Comparison of ENCODE assay signal across 22 cellular contexts in the genomic region with DNA sequence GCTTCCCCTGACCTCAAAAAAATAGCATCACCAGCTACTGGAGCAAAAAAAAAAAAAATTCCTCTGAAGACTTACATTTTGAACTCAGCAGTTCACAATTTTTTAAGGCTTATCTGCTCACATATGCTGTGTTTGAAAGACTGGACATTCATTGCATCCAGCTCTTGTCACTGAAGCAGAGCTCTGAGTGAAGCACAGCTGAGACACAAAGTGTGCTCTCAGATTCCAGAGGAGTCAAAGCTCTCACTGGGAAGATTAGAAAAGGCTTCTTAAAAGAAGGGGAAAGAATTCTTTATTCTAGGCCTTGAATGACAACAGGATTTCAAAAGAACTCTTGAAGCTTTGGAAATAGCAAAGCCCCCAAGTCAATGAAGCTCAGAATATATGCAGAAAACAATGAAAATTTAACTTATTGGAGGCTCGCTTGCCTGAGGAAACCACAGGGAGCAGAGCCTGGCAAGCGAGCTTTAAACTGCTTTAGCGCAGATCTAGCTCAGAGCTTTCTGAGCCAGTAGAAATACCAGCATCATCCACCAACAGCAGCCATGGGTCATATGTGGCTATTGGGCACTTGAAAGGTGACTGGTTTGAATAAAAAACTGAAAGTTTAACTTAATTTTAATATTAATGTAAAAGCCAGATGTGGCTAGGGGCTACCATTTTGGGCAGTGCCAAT.
A peak's percentile ranks its signal among the peaks of the same experiment; 100 is the strongest.
DNase-seq lines count a peak whose midpoint lies in the region; ATAC-seq and TF ChIP-seq lines count a peak whose summit lies in the region.
"Had no signal": no experiment of that assay in that cellular context is flagged by ENCODE, and none has a peak within 500 bp of the region (broad histone marks: within the 10 kb centered on the region; RNA-seq: fewer than 3 reads in every experiment).

No MANE protein-coding gene starts in this region.

- DNase-seq in cardiac muscle cell (ENCODE audit: low read depth in 1 of 2, low spot score in 1 of 2): peak; percentile 26 to 46
- no peak for DNase-seq in heart left ventricle
- DNase-seq in myocyte (ENCODE audit: low read depth): peak; percentile 36
- no peak for DNase-seq in smooth muscle cell (lab: John Stamatoyannopoulos, UW; ENCODE audit: unreplicated experiment)
- DNase-seq in activated CD8-positive, alpha-beta T cell treated with anti-CD3 and anti-CD28 coated beads, Interleukin-2, amount 10 ng/mL, durations not matched to agents 7 days and 5 days: no peak
- DNase-seq: 8988T; activated naive CD8-positive, alpha-beta T cell treated with anti-CD3 and anti-CD28 coated beads for 36 hours; BE2C; brain microvascular endothelial cell; gastrocnemius medialis; kidney glomerular epithelial cell; NCI-H1417; NCI-H526 treated with DMSO at 0.1 percent for 48 hours; uterus had no signal

- peaks cover 17% of the 10 kb centered on the region for H3K4me1 ChIP-seq in cardiac muscle cell (ENCODE audit: low read depth)
- peaks cover 0 to 25% (median 4%) of the 10 kb centered on the region in 12 donors for H3K4me1 ChIP-seq in heart left ventricle
- peaks cover 23% of the 10 kb centered on the region for H3K4me1 ChIP-seq in ectodermal cell (ENCODE audit: control insufficient read depth, insufficient read depth, low read length)
- peaks cover 33% of the 10 kb centered on the region for H3K4me1 ChIP-seq in smooth muscle cell (ENCODE audit: low read depth)
- H3K4me1 ChIP-seq: BE2C, uterus had no signal

- POLR2A ChIA-PET in activated CD8-positive, alpha-beta T cell treated with anti-CD3 and anti-CD28 coated beads, Interleukin-2, amount 10 ng/mL, durations not matched to agents 7 days and 5 days (lab: Charles Lee): no interaction called here

- no peaks in the 10 kb centered on the region for H3K36me3 Mint-ChIP-seq in activated CD8-positive, alpha-beta T cell treated with anti-CD3 and anti-CD28 coated beads, Interleukin-2, amount 10 ng/mL, durations not matched to agents 7 days and 5 days (ENCODE audit: low read depth)
- H3K36me3 Mint-ChIP-seq: activated naive CD8-positive, alpha-beta T cell treated with anti-CD3 and anti-CD28 coated beads for 36 hours had no signal

- H3F3A ChIP-seq in smooth muscle cell (ENCODE audit: low read depth): peaks cover 19% of the 10 kb centered on the region

- intact Hi-C loops in heart left ventricle (cut with DNase I): loop anchor here in 9 of 10 donors (5.0 to 10.0 kb wide), 5 partner anchors 366 to 876 kb away; a partner anchor contains a TSS

- H3K27ac ChIP-seq in cardiac muscle cell: peak overlapping the region; percentile 46
- H3K27ac ChIP-seq in heart left ventricle: no peak overlapping the region
- H3K27ac ChIP-seq in ectodermal cell (ENCODE audit: insufficient read depth, low read depth, low read length, poor library complexity, severe bottlenecking): peak overlapping the region; percentile 61
- peak overlapping the region; percentile 79 for H3K27ac ChIP-seq in smooth muscle cell (ENCODE audit: low read depth)
- H3K27ac ChIP-seq: gastrocnemius medialis, HL-60, neutrophil, uterus had no signal

- CTCF ChIA-PET in activated CD8-positive, alpha-beta T cell treated with anti-CD3 and anti-CD28 coated beads, Interleukin-2, amount 10 ng/mL, durations not matched to agents 7 days and 5 days (lab: Charles Lee): no interaction called here

- no peak for ATAC-seq in heart left ventricle
- ATAC-seq in HG03097 (IDR thresholded peaks at IDR 0.05; ENCODE audit: low FRiP score, unreplicated experiment): no peak
- ATAC-seq in activated CD8-positive, alpha-beta T cell treated with anti-CD3 and anti-CD28 coated beads, Interleukin-2, amount 10 ng/mL, durations not matched to agents 7 days and 5 days: no peak
- ATAC-seq in GM18519 (IDR thresholded peaks at IDR 0.05; ENCODE audit: low FRiP score, unreplicated experiment): no peak
- ATAC-seq: activated T-helper 17 cell treated with anti-CD3 and anti-CD28 coated beads, Interleukin-2, amount 50 U/mL, for 72 hours; gastrocnemius medialis; Right ventricle myocardium inferior had no signal

- H3K4me3 ChIP-seq in cardiac muscle cell (no peak overlapping the region), heart left ventricle (no peak overlapping the region), ectodermal cell (ENCODE audit: insufficient read depth, low read depth, low read length) (no peak overlapping the region), smooth muscle cell (no peak overlapping the region)
- H3K4me3 ChIP-seq: gastrocnemius medialis, uterus had no signal

- H3K9me3 ChIP-seq in cardiac muscle cell (ENCODE audit: low read depth) (no peaks in the 10 kb centered on the region), heart left ventricle (no peaks in the 10 kb centered on the region), ectodermal cell (ENCODE audit: control insufficient read depth, low read length) (no peaks in the 10 kb centered on the region), smooth muscle cell (replicated peaks; ENCODE audit: low read depth) (no peaks in the 10 kb centered on the region)
- H3K9me3 ChIP-seq: BE2C, gastrocnemius medialis, neutrophil, uterus had no signal

- H3K9me3 Mint-ChIP-seq in activated CD8-positive, alpha-beta T cell treated with anti-CD3 and anti-CD28 coated beads, Interleukin-2, amount 10 ng/mL, durations not matched to agents 7 days and 5 days (ENCODE audit: insufficient read depth): no peaks in the 10 kb centered on the region
- H3K9me3 Mint-ChIP-seq: activated naive CD8-positive, alpha-beta T cell treated with anti-CD3 and anti-CD28 coated beads for 36 hours; activated T-helper 17 cell treated with anti-CD3 and anti-CD28 coated beads, Interleukin-2, amount 50 U/mL, for 72 hours; dendritic cell treated with granulocyte-macrophage colony-stimulating factor and Interleukin-4, amounts not matched to agents 40 ng/mL and 50 ng/mL, for 4 days had no signal

- TF ChIP-seq CTCF in cardiac muscle cell (IDR thresholded peaks at IDR 0.05; ENCODE audit: low read depth, low read length): no peak
- no peak for TF ChIP-seq CTCF in heart left ventricle (IDR thresholded peaks at IDR 0.05)
- no peak for TF ChIP-seq CTCF in smooth muscle cell (IDR thresholded peaks at IDR 0.05; ENCODE audit: borderline replicate concordance, insufficient read depth, poor library complexity, severe bottlenecking)

- peak overlapping the region; percentile 38 for H3K4me2 ChIP-seq in smooth muscle cell

- no peak for TF ChIP-seq POLR2A in heart left ventricle (IDR thresholded peaks at IDR 0.05)

- WGBS in heart left ventricle, 4 donors: 86 to 97% (median 87%) methylated on average over 3 of the region's 3 CpGs
- 4 to 7% methylated on average over 3 of the region's 3 CpGs for WGBS in ectodermal cell, 2 experiments
- WGBS in smooth muscle cell (ENCODE audit: low lambda C conversion rate): 72% methylated on average over 3 of the region's 3 CpGs

- no peaks in the 10 kb centered on the region for H3K4me1 Mint-ChIP-seq in activated CD8-positive, alpha-beta T cell treated with anti-CD3 and anti-CD28 coated beads, Interleukin-2, amount 10 ng/mL, durations not matched to agents 7 days and 5 days (ENCODE audit: low read depth)
- H3K4me1 Mint-ChIP-seq: activated naive CD8-positive, alpha-beta T cell treated with anti-CD3 and anti-CD28 coated beads for 36 hours; activated T-helper 17 cell treated with anti-CD3 and anti-CD28 coated beads, Interleukin-2, amount 50 U/mL, for 72 hours had no signal

- H4K20me1 ChIP-seq in smooth muscle cell (ENCODE audit: low read depth): no peaks in the 10 kb centered on the region

- H2AFZ ChIP-seq in smooth muscle cell (ENCODE audit: low read depth): peak overlapping the region; percentile 54

- no peak overlapping the region for H3K4me3 Mint-ChIP-seq in activated CD8-positive, alpha-beta T cell treated with anti-CD3 and anti-CD28 coated beads, Interleukin-2, amount 10 ng/mL, durations not matched to agents 7 days and 5 days
- H3K4me3 Mint-ChIP-seq: activated naive CD8-positive, alpha-beta T cell treated with anti-CD3 and anti-CD28 coated beads for 36 hours; activated T-helper 17 cell treated with anti-CD3 and anti-CD28 coated beads, Interleukin-2, amount 50 U/mL, for 72 hours; dendritic cell treated with granulocyte-macrophage colony-stimulating factor and Interleukin-4, amounts not matched to agents 40 ng/mL and 50 ng/mL, for 4 days had no signal

- H3K27me3 ChIP-seq in cardiac muscle cell: no peaks in the 10 kb centered on the region
- no peaks in the 10 kb centered on the region for H3K27me3 ChIP-seq in heart left ventricle
- no peaks in the 10 kb centered on the region for H3K27me3 ChIP-seq in ectodermal cell (ENCODE audit: control insufficient read depth, insufficient read depth, low read length, poor library complexity, severe bottlenecking)
- no peaks in the 10 kb centered on the region for H3K27me3 ChIP-seq in smooth muscle cell (ENCODE audit: low read depth)
- H3K27me3 ChIP-seq: BE2C, brain microvascular endothelial cell, gastrocnemius medialis, neutrophil, uterus had no signal

- no peak overlapping the region for H3K27ac Mint-ChIP-seq in activated CD8-positive, alpha-beta T cell treated with anti-CD3 and anti-CD28 coated beads, Interleukin-2, amount 10 ng/mL, durations not matched to agents 7 days and 5 days
- H3K27ac Mint-ChIP-seq: activated naive CD8-positive, alpha-beta T cell treated with anti-CD3 and anti-CD28 coated beads for 36 hours; activated T-helper 17 cell treated with anti-CD3 and anti-CD28 coated beads, Interleukin-2, amount 50 U/mL, for 72 hours; dendritic cell treated with granulocyte-macrophage colony-stimulating factor and Interleukin-4, amounts not matched to agents 40 ng/mL and 50 ng/mL, for 4 days had no signal

- H3K27me3 Mint-ChIP-seq in activated CD8-positive, alpha-beta T cell treated with anti-CD3 and anti-CD28 coated beads, Interleukin-2, amount 10 ng/mL, durations not matched to agents 7 days and 5 days (ENCODE audit: low read depth): no peaks in the 10 kb centered on the region
- H3K27me3 Mint-ChIP-seq: activated naive CD8-positive, alpha-beta T cell treated with anti-CD3 and anti-CD28 coated beads for 36 hours; activated T-helper 17 cell treated with anti-CD3 and anti-CD28 coated beads, Interleukin-2, amount 50 U/mL, for 72 hours; dendritic cell treated with granulocyte-macrophage colony-stimulating factor and Interleukin-4, amounts not matched to agents 40 ng/mL and 50 ng/mL, for 4 days had no signal

- H3K79me2 ChIP-seq in smooth muscle cell (ENCODE audit: low read depth): no peaks in the 10 kb centered on the region

- no peaks in the 10 kb centered on the region for H3K36me3 ChIP-seq in cardiac muscle cell
- H3K36me3 ChIP-seq in heart left ventricle: no peaks in the 10 kb centered on the region
- H3K36me3 ChIP-seq in ectodermal cell (ENCODE audit: control insufficient read depth, insufficient read depth, low read length): no peaks in the 10 kb centered on the region
- H3K36me3 ChIP-seq in smooth muscle cell (ENCODE audit: low read depth): no peaks in the 10 kb centered on the region
- H3K36me3 ChIP-seq: BE2C, brain microvascular endothelial cell, gastrocnemius medialis, neutrophil, uterus had no signal

- peak overlapping the region; percentile 2 for H3K9ac ChIP-seq in smooth muscle cell (ENCODE audit: low read depth)

Comparison
In these comparisons a context has a peak if more than half of its experiments do, and no peak if none do; other contexts are left out.
1. DNase-seq: peak in cardiac muscle cell (2 of 2) and myocyte (single experiment); none in heart left ventricle (0 of 5), smooth muscle cell (single experiment) and activated CD8-positive, alpha-beta T cell treated with anti-CD3 and anti-CD28 coated beads, Interleukin-2, amount 10 ng/mL, durations not matched to agents 7 days and 5 days (single experiment).
2. H3K27ac ChIP-seq: peak in cardiac muscle cell (single experiment), ectodermal cell (single experiment) and smooth muscle cell (single experiment); none in heart left ventricle (0 of 12).